Comparison of ENCODE assay signal across 14 cellular contexts in genomic region chr6:137415834-137416190, GRCh38.
DNase-seq lines count a peak whose midpoint lies in the region; ATAC-seq and TF ChIP-seq lines count a peak whose summit lies in the region.
"Had no signal": no experiment of that assay in that cellular context is flagged by ENCODE, and none has a peak within 500 bp of the region (broad histone marks: within the 10 kb centered on the region; RNA-seq: fewer than 3 reads in every experiment).

No MANE protein-coding gene starts in this region.

- intact Hi-C loops in CD8-positive, alpha-beta T cell (cut with DNase I, micrococcal nuclease): loop anchor here (1.0 to 5.0 kb wide), 10 partner anchors 27 to 322 kb away; no protein-coding TSS in a partner anchor
- intact Hi-C loops in dendritic cell treated with granulocyte-macrophage colony-stimulating factor and Interleukin-4, amounts not matched to agents 40 ng/mL and 50 ng/mL, for 4 days (cut with micrococcal nuclease): loop anchor here (1.0 to 5.0 kb wide), 5 partner anchors 74 to 340 kb away; no protein-coding TSS in a partner anchor

- no peak overlapping the region for H2BK120ac ChIP-seq in trophoblast cell (ENCODE audit: insufficient read depth, low read length, poor library complexity)

- H3K4me1 ChIP-seq in CD8-positive, alpha-beta T cell (ENCODE audit: insufficient read depth, low read length): peaks cover 8% of the 10 kb centered on the region
- peaks cover 2 to 4% of the 10 kb centered on the region in 2 experiments for H3K4me1 ChIP-seq in trophoblast cell (ENCODE audit: control insufficient read depth in 1 of 2, insufficient read depth in 2 of 2, low read length in 2 of 2)
- H3K4me1 ChIP-seq: SJCRH30 had no signal

- no peak for TF ChIP-seq CTCF in CD8-positive, alpha-beta T cell (IDR thresholded peaks at IDR 0.05)

- no peaks in the 10 kb centered on the region for H3K36me3 ChIP-seq in CD8-positive, alpha-beta T cell (ENCODE audit: insufficient read depth, low read length)
- no peaks in the 10 kb centered on the region for H3K36me3 ChIP-seq in MG63
- H3K36me3 ChIP-seq in trophoblast cell (ENCODE audit: control insufficient read depth in 1 of 2, insufficient read depth in 2 of 2, low read length in 2 of 2): no peaks in the 10 kb centered on the region
- H3K36me3 ChIP-seq: HAP-1, heart left ventricle, SJCRH30, thyroid gland had no signal

- H3K79me1 ChIP-seq in trophoblast cell (ENCODE audit: low read length): no peaks in the 10 kb centered on the region

- H3K79me2 ChIP-seq in trophoblast cell (ENCODE audit: control insufficient read depth, insufficient read depth, low read length, poor library complexity): no peaks in the 10 kb centered on the region

- POLR2A ChIA-PET in CD8-positive, alpha-beta T cell (lab: Charles Lee): interaction anchor here (0.9 to 5.4 kb wide), 7 partner anchors 10 to 321 kb away, joined by 3 to 22 read pairs (median 4); no protein-coding TSS in a partner anchor

- H3K9ac ChIP-seq in trophoblast cell (ENCODE audit: low read length): no peak overlapping the region

- no peak overlapping the region for H2BK12ac ChIP-seq in trophoblast cell (ENCODE audit: low read length)

- H3K18ac ChIP-seq in trophoblast cell (ENCODE audit: low read length): no peak overlapping the region

- H3K9me3 Mint-ChIP-seq in CD8-positive, alpha-beta T cell: no peaks in the 10 kb centered on the region
- H3K9me3 Mint-ChIP-seq in dendritic cell treated with granulocyte-macrophage colony-stimulating factor and Interleukin-4, amounts not matched to agents 40 ng/mL and 50 ng/mL, for 4 days: no peaks in the 10 kb centered on the region

- H3K27ac Mint-ChIP-seq in CD8-positive, alpha-beta T cell: peak overlapping the region; percentile 83
- H3K27ac Mint-ChIP-seq in dendritic cell treated with granulocyte-macrophage colony-stimulating factor and Interleukin-4, amounts not matched to agents 40 ng/mL and 50 ng/mL, for 4 days: peak overlapping the region; percentile 79

- H4K8ac ChIP-seq in trophoblast cell (ENCODE audit: low read depth, low read length): no peak overlapping the region

- no peak overlapping the region for H2AFZ ChIP-seq in trophoblast cell (ENCODE audit: insufficient read depth, low read length, poor library complexity)

- H4K12ac ChIP-seq in trophoblast cell (ENCODE audit: low read depth, low read length): no peak overlapping the region

- H3K14ac ChIP-seq in trophoblast cell (ENCODE audit: low read length): no peak overlapping the region

- no CpG with 5 or more reads among the region's 5 CpGs for WGBS in trophoblast cell (ENCODE audit: extremely low coverage, insufficient coverage, insufficient read length)

- ATAC-seq in CD8-positive, alpha-beta T cell: no peak
- no peak for ATAC-seq in HG02571 (IDR thresholded peaks at IDR 0.05; ENCODE audit: unreplicated experiment)

- CTCF ChIA-PET in CD8-positive, alpha-beta T cell (lab: Charles Lee): interaction anchor here (0.7 to 8.5 kb wide), 48 partner anchors 8 to 699 kb away, joined by 3 to 210 read pairs (median 4); no protein-coding TSS in a partner anchor

- no peaks in the 10 kb centered on the region for H3K27me3 ChIP-seq in CD8-positive, alpha-beta T cell (ENCODE audit: insufficient read depth, low read length)
- no peaks in the 10 kb centered on the region for H3K27me3 ChIP-seq in MG63
- no peaks in the 10 kb centered on the region for H3K27me3 ChIP-seq in trophoblast cell (ENCODE audit: insufficient read depth, low read length)
- H3K27me3 ChIP-seq: thyroid gland had no signal

- no peak overlapping the region for H3K23ac ChIP-seq in trophoblast cell (ENCODE audit: low read length)

- no peak overlapping the region for H2BK5ac ChIP-seq in trophoblast cell (ENCODE audit: low read depth, low read length, poor library complexity)

- H3K4me2 ChIP-seq in trophoblast cell (ENCODE audit: low read length): peak overlapping the region; percentile 73

- H3K36me3 Mint-ChIP-seq in CD8-positive, alpha-beta T cell: no peaks in the 10 kb centered on the region
- H3K36me3 Mint-ChIP-seq in dendritic cell treated with granulocyte-macrophage colony-stimulating factor and Interleukin-4, amounts not matched to agents 40 ng/mL and 50 ng/mL, for 4 days (ENCODE audit: low read depth): no peaks in the 10 kb centered on the region

- H3K27ac ChIP-seq in CD8-positive, alpha-beta T cell (ENCODE audit: low read depth, low read length): no peak overlapping the region
- H3K27ac ChIP-seq in trophoblast cell (ENCODE audit: low read depth, low read length): no peak overlapping the region
- H3K27ac ChIP-seq: SJCRH30 had no signal

- no peak overlapping the region for H3K4ac ChIP-seq in trophoblast cell (ENCODE audit: low read depth, low read length)

- H3K4me3 ChIP-seq in CD8-positive, alpha-beta T cell (ENCODE audit: low read depth, low read length): peak overlapping the region; percentile 61
- H3K4me3 ChIP-seq in MG63 (peak overlapping the region; percentile 41), trophoblast cell (ENCODE audit: low read depth, low read length) (no peak overlapping the region)
- H3K4me3 ChIP-seq: SJCRH30 had no signal

- H4K91ac ChIP-seq in trophoblast cell (ENCODE audit: low read depth, low read length): no peak overlapping the region

- no peak overlapping the region for H2AK5ac ChIP-seq in trophoblast cell (ENCODE audit: low read length)

- no peaks in the 10 kb centered on the region for H3K9me3 ChIP-seq in CD8-positive, alpha-beta T cell (ENCODE audit: low read length)
- H3K9me3 ChIP-seq in MG63 (no peaks in the 10 kb centered on the region), trophoblast cell (ENCODE audit: insufficient read depth, low read depth, low read length) (no peaks in the 10 kb centered on the region)
- H3K9me3 ChIP-seq: HAP-1, heart left ventricle, SJCRH30, thyroid gland had no signal

- H3K27me3 Mint-ChIP-seq in CD8-positive, alpha-beta T cell (ENCODE audit: low read depth): no peaks in the 10 kb centered on the region
- peaks cover 19% of the 10 kb centered on the region for H3K27me3 Mint-ChIP-seq in dendritic cell treated with granulocyte-macrophage colony-stimulating factor and Interleukin-4, amounts not matched to agents 40 ng/mL and 50 ng/mL, for 4 days

- peak overlapping the region; percentile 83 for H3K4me3 Mint-ChIP-seq in CD8-positive, alpha-beta T cell
- peak overlapping the region; percentile 78 for H3K4me3 Mint-ChIP-seq in dendritic cell treated with granulocyte-macrophage colony-stimulating factor and Interleukin-4, amounts not matched to agents 40 ng/mL and 50 ng/mL, for 4 days

- peaks cover 14% of the 10 kb centered on the region for H3K4me1 Mint-ChIP-seq in CD8-positive, alpha-beta T cell (ENCODE audit: low read depth)
- peaks cover 14% of the 10 kb centered on the region for H3K4me1 Mint-ChIP-seq in dendritic cell treated with granulocyte-macrophage colony-stimulating factor and Interleukin-4, amounts not matched to agents 40 ng/mL and 50 ng/mL, for 4 days (ENCODE audit: low read depth)

- DNase-seq in CD8-positive, alpha-beta T cell: no peak
- DNase-seq in MG63: no peak
- DNase-seq in trophoblast cell: no peak
- DNase-seq in mesenteric fat pad (ENCODE audit: low spot score): no peak
- no peak for DNase-seq in stimulated activated CD4-positive, alpha-beta T cell treated with anti-CD3 and anti-CD28 coated beads, Interleukin-4, amount 100 ng/mL, for 1 hour
- no peak for DNase-seq in NCI-H748 (lab: John Stamatoyannopoulos, UW; ENCODE audit: unreplicated experiment)
- DNase-seq: DMS79 treated with DMSO at 0.1 percent for 48 hours, NCI-H446, SJCRH30 had no signal
